ENCODE assay signal across 11 cellular contexts in genomic region chr2:37851428-37851827, GRCh38.
DNase-seq lines count a peak whose midpoint lies in the region; ATAC-seq and TF ChIP-seq lines count a peak whose summit lies in the region.
"Had no signal": no experiment of that assay in that cellular context is flagged by ENCODE, and none has a peak within 500 bp of the region (broad histone marks: within the 10 kb centered on the region; RNA-seq: fewer than 3 reads in every experiment).

No MANE protein-coding gene starts in this region.

- H3K9me3 ChIP-seq in left ventricle myocardium inferior (replicated peaks), result no peaks in the 10 kb centered on the region
- no peaks in the 10 kb centered on the region for H3K9me3 ChIP-seq in tibial artery
- H3K9me3 ChIP-seq: BLaER1 treated with 17β-estradiol and CSF1 and Interleukin-3, amounts not matched to agents 10 nM and 100 nM; thoracic aorta had no signal

- DNase-seq in left ventricle myocardium inferior (no peak), Right ventricle myocardium superior (no peak), tibial artery (no peak), NCI-H510A (lab: John Stamatoyannopoulos, UW) (no peak), NCI-H2171 (lab: John Stamatoyannopoulos, UW) (no peak)
- no peak for DNase-seq in activated naive CD4-positive, alpha-beta T cell treated with anti-CD3 and anti-CD28 coated beads, Interleukin-2, amount 50 U/mL, for 72 hours (ENCODE audit: low spot score in 2 of 2)
- DNase-seq in activated CD4-positive, alpha-beta T cell treated with anti-CD3 and anti-CD28 coated beads for 1 hour, result no peak
- DNase-seq: NCI-H526 treated with DMSO at 0.1 percent for 48 hours had no signal

- peak overlapping the region; percentile 16 to 85 for H3K27ac Mint-ChIP-seq in activated naive CD4-positive, alpha-beta T cell treated with anti-CD3 and anti-CD28 coated beads, Interleukin-2, amount 50 U/mL, for 72 hours

- TF ChIP-seq CTCF in left ventricle myocardium inferior (IDR thresholded peaks at IDR 0.05; ENCODE audit: borderline replicate concordance), result peak; percentile 22
- TF ChIP-seq CTCF in tibial artery (IDR thresholded peaks at IDR 0.05), result no peak

- peaks cover 40% of the 10 kb centered on the region for H3K4me1 ChIP-seq in left ventricle myocardium inferior
- peaks cover 0 to 41% (median 27%) of the 10 kb centered on the region in 4 donors for H3K4me1 ChIP-seq in tibial artery

- no peaks in the 10 kb centered on the region for H3K9me3 Mint-ChIP-seq in activated naive CD4-positive, alpha-beta T cell treated with anti-CD3 and anti-CD28 coated beads, Interleukin-2, amount 50 U/mL, for 72 hours

- H3K27ac ChIP-seq in left ventricle myocardium inferior (replicated peaks), result peak overlapping the region; percentile 72
- peak overlapping the region; percentile 39 to 61 for H3K27ac ChIP-seq in tibial artery
- H3K27ac ChIP-seq: BLaER1 treated with 17β-estradiol and CSF1 and Interleukin-3, amounts not matched to agents 10 nM and 100 nM had no signal

- intact Hi-C loops in left ventricle myocardium inferior (cut with micrococcal nuclease), result no loop called here
- intact Hi-C loops in Right ventricle myocardium superior (cut with DNase I), result no loop called here
- intact Hi-C loops in tibial artery (cut with DNase I; ENCODE audit: low total_unique reads), result no loop called here

- H3K4me3 ChIP-seq in left ventricle myocardium inferior (no peak overlapping the region), tibial artery (no peak overlapping the region)
- H3K4me3 ChIP-seq: BLaER1 treated with 17β-estradiol and CSF1 and Interleukin-3, amounts not matched to agents 10 nM and 100 nM; thoracic aorta had no signal

- H3K36me3 ChIP-seq in left ventricle myocardium inferior (no peaks in the 10 kb centered on the region), tibial artery (no peaks in the 10 kb centered on the region)
- H3K36me3 ChIP-seq: BLaER1 treated with 17β-estradiol and CSF1 and Interleukin-3, amounts not matched to agents 10 nM and 100 nM; thoracic aorta had no signal

- no peaks in the 10 kb centered on the region for H3K36me3 Mint-ChIP-seq in activated naive CD4-positive, alpha-beta T cell treated with anti-CD3 and anti-CD28 coated beads, Interleukin-2, amount 50 U/mL, for 72 hours

- no peak for ATAC-seq in Right ventricle myocardium superior (ENCODE audit: poor library complexity)
- ATAC-seq in HG03025 (IDR thresholded peaks at IDR 0.05; ENCODE audit: low FRiP score, unreplicated experiment), result peak; percentile 18
- peak in 1 of 2 donors; percentile 12 for ATAC-seq in activated naive CD4-positive, alpha-beta T cell treated with anti-CD3 and anti-CD28 coated beads, Interleukin-2, amount 50 U/mL, for 72 hours

- no peaks in the 10 kb centered on the region for H3K27me3 ChIP-seq in left ventricle myocardium inferior (ENCODE audit: low read depth)
- H3K27me3 ChIP-seq in tibial artery, result no peaks in the 10 kb centered on the region
- H3K27me3 ChIP-seq: BLaER1 treated with 17β-estradiol and CSF1 and Interleukin-3, amounts not matched to agents 10 nM and 100 nM had no signal
